Comparison of ENCODE assay signal across 24 cellular contexts in genomic region chr7:90604383-90604782, GRCh38. TPM values are rescaled to one million over a fixed set of nuclear protein-coding genes. Genes with fewer than 3 reads are reported as not detected.
DNase-seq lines count a peak whose midpoint lies in the region; ATAC-seq and TF ChIP-seq lines count a peak whose summit lies in the region.
"Had no signal": no experiment of that assay in that cellular context is flagged by ENCODE, and none has a peak within 500 bp of the region (broad histone marks: within the 10 kb centered on the region; RNA-seq: fewer than 3 reads in every experiment).

No MANE protein-coding gene starts in this region.

- ATAC-seq in foreskin keratinocyte = peak; percentile 92
- ATAC-seq: activated CD8-positive, alpha-beta memory T cell treated with anti-CD3 and anti-CD28 coated beads, Interleukin-2, amount 10 ng/mL, durations not matched to agents 7 days and 5 days; activated T-cell treated with anti-CD3 and anti-CD28 coated beads, Interleukin-2, amount 50 U/mL, for 72 hours; heart right ventricle; HepG2; right cardiac atrium had no signal

- peak overlapping the region in 8 of 11 experiments; percentile 27 to 60 (median 51); a peak in 16 of 22 replicates for H3K4me2 ChIP-seq in BLaER1 treated with 17β-estradiol and CSF1 and Interleukin-3, amounts not matched to agents 10 nM and 100 nM

- no peaks in the 10 kb centered on the region for H3K27me3 ChIP-seq in BLaER1 treated with 17β-estradiol and CSF1 and Interleukin-3, amounts not matched to agents 10 nM and 100 nM
- H3K27me3 ChIP-seq in foreskin keratinocyte (no peaks in the 10 kb centered on the region), uterus (no peaks in the 10 kb centered on the region)
- H3K27me3 ChIP-seq: heart right ventricle, transverse colon had no signal

- no peak overlapping the region for H3K9ac ChIP-seq in BLaER1 treated with 17β-estradiol and CSF1 and Interleukin-3, amounts not matched to agents 10 nM and 100 nM
- H3K9ac ChIP-seq: parathyroid adenoma had no signal

- no peak for TF ChIP-seq POLR2A in uterus (IDR thresholded peaks at IDR 0.05)

- peak; percentile 74 for DNase-seq in NCI-H526 treated with DMSO at 0.1 percent for 48 hours (lab: John Stamatoyannopoulos, UW)
- peak; percentile 62 to 75 for DNase-seq in foreskin keratinocyte
- DNase-seq in effector CD8-positive, alpha-beta T cell (lab: John Stamatoyannopoulos, UW) = no peak
- no peak for DNase-seq in SHP77 treated with DMSO at 0.1 percent for 48 hours (lab: John Stamatoyannopoulos, UW)
- no peak for DNase-seq in uterus
- DNase-seq: activated B cell treated with CpG ODN at 0.5 μM for 24 hours; activated CD8-positive, alpha-beta memory T cell treated with anti-CD3 and anti-CD28 coated beads, Interleukin-2, amount 10 ng/mL, durations not matched to agents 7 days and 5 days; activated naive CD4-positive, alpha-beta T cell treated with anti-CD3 and anti-CD28 coated beads, Interleukin-2, amount 50 U/mL, for 16 hours; activated T-cell treated with anti-CD3 and anti-CD28 coated beads, Interleukin-2, amount 50 U/mL, for 72 hours; amniotic stem cell; CD4-positive, CD25-positive, alpha-beta regulatory T cell; effector CD4-positive, alpha-beta T cell; heart right ventricle; NCI-H2227 treated with DMSO at 0.1 percent for 48 hours; right cardiac atrium; stimulated activated CD4-positive, alpha-beta T cell treated with anti-CD3 and anti-CD28 coated beads, Interleukin-2, amount 100 ng/mL, for 24 hours; SW 1271; T1000; transverse colon had no signal

- H3K4me3 ChIP-seq in BLaER1 treated with 17β-estradiol and CSF1 and Interleukin-3, amounts not matched to agents 10 nM and 100 nM = no peak overlapping the region
- no peak overlapping the region for H3K4me3 ChIP-seq in uterus
- H3K4me3 ChIP-seq: heart right ventricle, lung, transverse colon had no signal

- intact Hi-C loops in uterus (cut with DNase I; ENCODE audit: low total_unique reads) = no loop called here

- peaks cover 0 to 11% (median 0%) of the 10 kb centered on the region in 11 experiments; a peak in 3 of 22 replicates for H3K9me3 ChIP-seq in BLaER1 treated with 17β-estradiol and CSF1 and Interleukin-3, amounts not matched to agents 10 nM and 100 nM (replicated peaks in 1 of 11)
- H3K9me3 ChIP-seq in uterus = no peaks in the 10 kb centered on the region
- H3K9me3 ChIP-seq: heart right ventricle, transverse colon had no signal

- no peak for TF ChIP-seq CTCF in 22Rv1 (IDR thresholded peaks at IDR 0.05)
- TF ChIP-seq CTCF in foreskin keratinocyte (conservative IDR thresholded peaks at IDR 0.05) = no peak
- TF ChIP-seq CTCF in uterus (IDR thresholded peaks at IDR 0.05) = no peak

- peaks cover 5 to 34% (median 24%) of the 10 kb centered on the region in 10 experiments; a peak in 19 of 20 replicates for H3K4me1 ChIP-seq in BLaER1 treated with 17β-estradiol and CSF1 and Interleukin-3, amounts not matched to agents 10 nM and 100 nM
- peaks cover 8% of the 10 kb centered on the region for H3K4me1 ChIP-seq in foreskin keratinocyte
- no peaks in the 10 kb centered on the region for H3K4me1 ChIP-seq in uterus
- H3K4me1 ChIP-seq: parathyroid adenoma, transverse colon had no signal

- H3K36me3 ChIP-seq in BLaER1 treated with 17β-estradiol and CSF1 and Interleukin-3, amounts not matched to agents 10 nM and 100 nM = peaks cover 0 to 39% (median 12%) of the 10 kb centered on the region in 11 experiments; a peak in 14 of 22 replicates
- no peaks in the 10 kb centered on the region for H3K36me3 ChIP-seq in uterus
- H3K36me3 ChIP-seq: transverse colon had no signal

- peaks cover 0 to 15% (median 0%) of the 10 kb centered on the region in 11 experiments; a peak in 5 of 22 replicates for H4K20me1 ChIP-seq in BLaER1 treated with 17β-estradiol and CSF1 and Interleukin-3, amounts not matched to agents 10 nM and 100 nM

- H3K27ac ChIP-seq in 22Rv1 = peak overlapping the region; percentile 24
- H3K27ac ChIP-seq in BLaER1 treated with 17β-estradiol and CSF1 and Interleukin-3, amounts not matched to agents 10 nM and 100 nM = no peak overlapping the region
- H3K27ac ChIP-seq in foreskin keratinocyte = no peak overlapping the region
- no peak overlapping the region for H3K27ac ChIP-seq in uterus
- H3K27ac ChIP-seq: heart right ventricle, parathyroid adenoma, transverse colon had no signal

RNA-seq across cellular contexts. Expression of gene CDK14, which starts 8.3 kb away (rescaled TPM):
- total RNA-seq in foreskin keratinocyte = 8.1 and 9.5 TPM in 2 replicates
- polyA plus RNA-seq in foreskin keratinocyte = 1.7 and 1.8 TPM in 2 replicates
- 10 to 100 TPM in 3 of 4 donors, 1 to 10 TPM in 1; 3.3 to 61.6 (median 38.7) TPM for total RNA-seq in uterus

Comparison
In these comparisons a context has a peak if more than half of its experiments do, and no peak if none do; other contexts are left out.
1. DNase-seq: peak in NCI-H526 treated with DMSO at 0.1 percent for 48 hours (single experiment) and foreskin keratinocyte (2 of 2); none in effector CD8-positive, alpha-beta T cell (single experiment), SHP77 treated with DMSO at 0.1 percent for 48 hours (single experiment) and uterus (0 of 2).